18 cellular contexts compared by ENCODE assay signal in genomic region chr16:72859581-72859980, GRCh38.
DNase-seq lines count a peak whose midpoint lies in the region; ATAC-seq and TF ChIP-seq lines count a peak whose summit lies in the region.
"Had no signal": no experiment of that assay in that cellular context is flagged by ENCODE, and none has a peak within 500 bp of the region (broad histone marks: within the 10 kb centered on the region; RNA-seq: fewer than 3 reads in every experiment).

No MANE protein-coding gene starts in this region.

- peaks cover 27 to 36% of the 10 kb centered on the region in 2 experiments for H3K79me1 ChIP-seq in IMR-90 (ENCODE audit: low read depth in 1 of 2, low read length in 2 of 2)

- H3K4me1 ChIP-seq in IMR-90 (ENCODE audit: control insufficient read depth, insufficient read depth, low read length), result peaks cover 7% of the 10 kb centered on the region
- peaks cover 0 to 20% (median 9%) of the 10 kb centered on the region in 4 donors for H3K4me1 ChIP-seq in stomach
- no peaks in the 10 kb centered on the region for H3K4me1 ChIP-seq in CD4-positive, alpha-beta memory T cell (ENCODE audit: insufficient read depth, low read length)
- peaks cover under 1% of the 10 kb centered on the region for H3K4me1 ChIP-seq in HAP-1

- H3K14ac ChIP-seq in IMR-90 (replicated peaks; ENCODE audit: low read depth, low read length), result peak overlapping the region; percentile 8; the same call in 1 of the 2 replicates

- H2BK15ac ChIP-seq in IMR-90 (ENCODE audit: low read depth, low read length), result 0 out of 3 replicates have a peak overlapping the region, but pooled peaks have one; percentile 29

- H3K9me3 ChIP-seq in IMR-90 (ENCODE audit: control insufficient read depth, insufficient read depth, low read length) (no peaks in the 10 kb centered on the region), stomach (no peaks in the 10 kb centered on the region), HAP-1 (no peaks in the 10 kb centered on the region)
- H3K9me3 ChIP-seq in CD4-positive, alpha-beta memory T cell (ENCODE audit: control insufficient read depth in 1 of 2, low read length in 2 of 2), result no peaks in the 10 kb centered on the region
- H3K9me3 ChIP-seq: SK-N-SH had no signal

- H3K4me3 ChIP-seq in IMR-90 (ENCODE audit: insufficient read depth, low read depth, low read length) (no peak overlapping the region), coronary artery (peak overlapping the region; percentile 59), stomach (no peak overlapping the region), HAP-1 (no peak overlapping the region)
- no peak overlapping the region for H3K4me3 ChIP-seq in CD4-positive, alpha-beta memory T cell (ENCODE audit: low read length in 2 of 2)

- H3K27ac Mint-ChIP-seq in nephron, result peak overlapping the region; percentile 48 to 59 (median 49)
- H3K27ac Mint-ChIP-seq in CD4-positive, alpha-beta memory T cell, result no peak overlapping the region
- H3K27ac Mint-ChIP-seq: activated naive CD8-positive, alpha-beta T cell treated with anti-CD3 and anti-CD28 coated beads for 36 hours; CD8-positive, alpha-beta memory T cell had no signal

- H2AK5ac ChIP-seq in IMR-90 (ENCODE audit: low read depth, low read length), result no peak overlapping the region; the same call in 1 of the 2 replicates

- no peak overlapping the region for H3K4ac ChIP-seq in IMR-90 (ENCODE audit: low read depth, low read length)

- H3K27me3 ChIP-seq in IMR-90 (ENCODE audit: control insufficient read depth, insufficient read depth, low read length) (no peaks in the 10 kb centered on the region), stomach (no peaks in the 10 kb centered on the region), HAP-1 (ENCODE audit: low read depth) (no peaks in the 10 kb centered on the region)
- no peaks in the 10 kb centered on the region for H3K27me3 ChIP-seq in CD4-positive, alpha-beta memory T cell (ENCODE audit: insufficient read depth, low read length)

- CTCF ChIA-PET in IMR-90 (lab: Yijun Ruan, JAX), result interaction anchor here (1.4 kb wide), 1 partner anchor 27 kb away, joined by 3 read pairs; no protein-coding TSS in a partner anchor
- CTCF ChIA-PET in CD4-positive, alpha-beta memory T cell (lab: Charles Lee; ENCODE audit: partially characterized antibody), result interaction anchor here (0.9 kb wide), 1 partner anchor 8 kb away, joined by 4 read pairs; no protein-coding TSS in a partner anchor
- CTCF ChIA-PET in RWPE1 (lab: Yijun Ruan, JAX), result interaction anchor here (1.0 kb wide), 1 partner anchor 10 kb away, joined by 3 read pairs; no protein-coding TSS in a partner anchor

- ATAC-seq in IMR-90 (ENCODE audit: low read depth) (no peak), GM21737 (IDR thresholded peaks at IDR 0.05; ENCODE audit: unreplicated experiment) (no peak)
- ATAC-seq: activated CD4-positive, CD25-positive, alpha-beta regulatory T cell treated with anti-CD3 and anti-CD28 coated beads, Interleukin-2, amount 50 U/mL, for 24 hours had no signal

- dilution Hi-C loops in IMR-90 (cut with HindIII; ENCODE audit: low sequenced_read_pairs, unreplicated experiment), result no loop called here

- H3K9me3 Mint-ChIP-seq in nephron, result no peaks in the 10 kb centered on the region
- H3K9me3 Mint-ChIP-seq in CD4-positive, alpha-beta memory T cell, result peaks cover 0 to 3% (median under 1%) of the 10 kb centered on the region in 8 donors
- H3K9me3 Mint-ChIP-seq: activated naive CD8-positive, alpha-beta T cell treated with anti-CD3 and anti-CD28 coated beads for 36 hours had no signal

- H3K27ac ChIP-seq in IMR-90 (ENCODE audit: insufficient read depth, low read length) (no peak overlapping the region), coronary artery (peak overlapping the region; percentile 84 to 91), stomach (peak overlapping the region in 4 of 5 donors; percentile 43 to 82 (median 58)), RWPE1 (no peak overlapping the region)
- no peak overlapping the region for H3K27ac ChIP-seq in CD4-positive, alpha-beta memory T cell (ENCODE audit: low read depth, low read length)

- TF ChIP-seq CTCF in IMR-90 (conservative IDR thresholded peaks at IDR 0.05; ENCODE audit: low read depth, low read length) (no peak), coronary artery (IDR thresholded peaks at IDR 0.05) (no peak), nephron (IDR thresholded peaks at IDR 0.05; ENCODE audit: unreplicated experiment in 3 of 3) (no peak), stomach (IDR thresholded peaks at IDR 0.05) (no peak), RWPE1 (conservative IDR thresholded peaks at IDR 0.05; ENCODE audit: low read depth) (no peak)

- in situ Hi-C loops in IMR-90 (cut with MboI; ENCODE audit: low sequenced_read_pairs) (no loop called here), HAP-1 (cut with MboI; ENCODE audit: low sequenced_read_pairs) (no loop called here)

- no peak overlapping the region for H4K8ac ChIP-seq in IMR-90 (ENCODE audit: low read depth in 2 of 2, low read length in 2 of 2)

- TF ChIP-seq RAD21 in IMR-90 (IDR thresholded peaks at IDR 0.05; ENCODE audit: low read length), result no peak

- H3K36me3 Mint-ChIP-seq in nephron (ENCODE audit: low read depth), result peaks cover 13% of the 10 kb centered on the region
- no peaks in the 10 kb centered on the region for H3K36me3 Mint-ChIP-seq in CD4-positive, alpha-beta memory T cell
- H3K36me3 Mint-ChIP-seq: activated naive CD8-positive, alpha-beta T cell treated with anti-CD3 and anti-CD28 coated beads for 36 hours; CD8-positive, alpha-beta memory T cell had no signal

- POLR2A ChIA-PET in IMR-90 (lab: Charles Lee; ENCODE audit: unreplicated experiment) (no interaction called here), RWPE1 (lab: Yijun Ruan, JAX; ENCODE audit: low non-redundant PET) (interaction anchor here (0.6 kb wide), 1 partner anchor 296 kb away, joined by 3 read pairs; no protein-coding TSS in a partner anchor)
- POLR2A ChIA-PET in CD4-positive, alpha-beta memory T cell (lab: Charles Lee; ENCODE audit: partially characterized antibody), result no interaction called here

- DNase-seq in IMR-90 (no peak), coronary artery (ENCODE audit: low spot score) (no peak), stomach (no peak), HAP-1 (ENCODE audit: low spot score in 2 of 2) (no peak), RWPE1 (ENCODE audit: low spot score) (no peak)
- DNase-seq in CD4-positive, alpha-beta memory T cell, result no peak
- DNase-seq: activated CD8-positive, alpha-beta memory T cell treated with anti-CD3 and anti-CD28 coated beads for 24 hours; activated naive CD8-positive, alpha-beta T cell treated with anti-CD3 and anti-CD28 coated beads for 36 hours; CD8-positive, alpha-beta memory T cell; effector CD4-positive, alpha-beta T cell; GOT3; NCI-H1436 treated with DMSO at 0.1 percent for 48 hours; NCI-H82; T-helper 9 cell had no signal

- H3K9ac ChIP-seq in IMR-90 (ENCODE audit: low read depth, low read length), result no peak overlapping the region
- H3K9ac ChIP-seq: SK-N-SH had no signal

- H2BK20ac ChIP-seq in IMR-90 (ENCODE audit: low read depth, low read length), result no peak overlapping the region

- no peaks in the 10 kb centered on the region; the same call in 1 of the 2 replicates for H3K36me3 ChIP-seq in IMR-90 (ENCODE audit: control insufficient read depth, insufficient read depth, low read length)
- no peaks in the 10 kb centered on the region for H3K36me3 ChIP-seq in stomach
- H3K36me3 ChIP-seq in CD4-positive, alpha-beta memory T cell (ENCODE audit: insufficient read depth, low read length), result no peaks in the 10 kb centered on the region
- no peaks in the 10 kb centered on the region for H3K36me3 ChIP-seq in HAP-1 (replicated peaks)

- peaks cover 4% of the 10 kb centered on the region; the same call in 1 of the 2 replicates for H4K20me1 ChIP-seq in IMR-90 (ENCODE audit: insufficient read depth, low read length)

- H3K4me1 Mint-ChIP-seq in nephron, result peaks cover 36% of the 10 kb centered on the region
- H3K4me1 Mint-ChIP-seq in CD4-positive, alpha-beta memory T cell, result no peaks in the 10 kb centered on the region
- H3K4me1 Mint-ChIP-seq: activated naive CD8-positive, alpha-beta T cell treated with anti-CD3 and anti-CD28 coated beads for 36 hours; CD8-positive, alpha-beta memory T cell had no signal

- H3K4me3 Mint-ChIP-seq in nephron, result no peak overlapping the region
- H3K4me3 Mint-ChIP-seq in CD4-positive, alpha-beta memory T cell, result no peak overlapping the region
- H3K4me3 Mint-ChIP-seq: activated naive CD8-positive, alpha-beta T cell treated with anti-CD3 and anti-CD28 coated beads for 36 hours; CD8-positive, alpha-beta memory T cell had no signal

- H2AK9ac ChIP-seq in IMR-90 (replicated peaks; ENCODE audit: low read depth, low read length, poor library complexity), result no peak overlapping the region

- 86% methylated on average over 5 of the region's 6 CpGs; no CpG with 5 or more reads in 1 of the 2 experiments for WGBS in IMR-90 (ENCODE audit: extremely low coverage in 2 of 2, insufficient read length in 1 of 2), 2 experiments
- 83 to 93% (median 89%) methylated on average over 6 of the region's 6 CpGs for WGBS in stomach, 5 donors

- H3K9me1 ChIP-seq in IMR-90 (ENCODE audit: insufficient read depth, low read length), result peaks cover 5% of the 10 kb centered on the region; the same call in 1 of the 2 replicates

- no peak overlapping the region for H3K23ac ChIP-seq in IMR-90 (ENCODE audit: low read depth, low read length)

- no peak overlapping the region for H3K56ac ChIP-seq in IMR-90 (ENCODE audit: extremely low read depth, insufficient read depth, low read length)

- H2AFZ ChIP-seq in IMR-90 (replicated peaks; ENCODE audit: low read length, poor library complexity), result no peak overlapping the region

- no peak for TF ChIP-seq EP300 in stomach (IDR thresholded peaks at IDR 0.05)

- BruUV-seq in IMR-90 (replicated peaks; lab: Mats Ljungman, UMichigan), result no TSS peak

- H4K91ac ChIP-seq in IMR-90 (ENCODE audit: insufficient read depth, low read depth, low read length), result no peak overlapping the region

- H3K4me2 ChIP-seq in IMR-90 (ENCODE audit: low read depth, low read length), result no peak overlapping the region
- H3K4me2 ChIP-seq: SK-N-SH had no signal

- no peaks in the 10 kb centered on the region for H3K27me3 Mint-ChIP-seq in nephron (ENCODE audit: low read depth)
- H3K27me3 Mint-ChIP-seq in CD4-positive, alpha-beta memory T cell, result peaks cover 0 to 1% of the 10 kb centered on the region in 2 donors
- H3K27me3 Mint-ChIP-seq: activated naive CD8-positive, alpha-beta T cell treated with anti-CD3 and anti-CD28 coated beads for 36 hours had no signal

- intact Hi-C loops in IMR-90 (cut with micrococcal nuclease) (no loop called here), stomach (cut with DNase I; ENCODE audit: low total_unique reads) (no loop called here)
- intact Hi-C loops in CD4-positive, alpha-beta memory T cell (cut with micrococcal nuclease), result no loop called here

- H2BK5ac ChIP-seq in IMR-90 (ENCODE audit: low read depth, low read length, poor library complexity, severe bottlenecking), result no peak overlapping the region

- no peak overlapping the region for H2BK120ac ChIP-seq in IMR-90 (ENCODE audit: low read depth, low read length)

- H3K18ac ChIP-seq in IMR-90 (ENCODE audit: low read depth, low read length), result no peak overlapping the region

- H4K5ac ChIP-seq in IMR-90 (ENCODE audit: low read depth, low read length), result no peak overlapping the region

- TF ChIP-seq POLR2A in IMR-90 (IDR thresholded peaks at IDR 0.05; ENCODE audit: low read depth, low read length) (no peak), stomach (IDR thresholded peaks at IDR 0.05) (no peak)

TF ChIP-seq in IMR-90, 13 proteins besides CTCF, POLR2A, EP300 and RAD21 (continues in another document):
- TF ChIP-seq MAZ (IDR thresholded peaks at IDR 0.05; ENCODE audit: borderline replicate concordance, low read depth, low read length), result no peak

Comparison
In these comparisons a context has a peak if more than half of its experiments do, and no peak if none do; other contexts are left out.
1. H3K27ac ChIP-seq: peak in coronary artery (2 of 2) and stomach (4 of 5); none in IMR-90 (single experiment), CD4-positive, alpha-beta memory T cell (single experiment) and RWPE1 (single experiment).
2. H3K27ac Mint-ChIP-seq: peak in nephron (3 of 3); none in CD4-positive, alpha-beta memory T cell (0 of 7).